6 cellular contexts compared by ENCODE assay signal in the genomic region with DNA sequence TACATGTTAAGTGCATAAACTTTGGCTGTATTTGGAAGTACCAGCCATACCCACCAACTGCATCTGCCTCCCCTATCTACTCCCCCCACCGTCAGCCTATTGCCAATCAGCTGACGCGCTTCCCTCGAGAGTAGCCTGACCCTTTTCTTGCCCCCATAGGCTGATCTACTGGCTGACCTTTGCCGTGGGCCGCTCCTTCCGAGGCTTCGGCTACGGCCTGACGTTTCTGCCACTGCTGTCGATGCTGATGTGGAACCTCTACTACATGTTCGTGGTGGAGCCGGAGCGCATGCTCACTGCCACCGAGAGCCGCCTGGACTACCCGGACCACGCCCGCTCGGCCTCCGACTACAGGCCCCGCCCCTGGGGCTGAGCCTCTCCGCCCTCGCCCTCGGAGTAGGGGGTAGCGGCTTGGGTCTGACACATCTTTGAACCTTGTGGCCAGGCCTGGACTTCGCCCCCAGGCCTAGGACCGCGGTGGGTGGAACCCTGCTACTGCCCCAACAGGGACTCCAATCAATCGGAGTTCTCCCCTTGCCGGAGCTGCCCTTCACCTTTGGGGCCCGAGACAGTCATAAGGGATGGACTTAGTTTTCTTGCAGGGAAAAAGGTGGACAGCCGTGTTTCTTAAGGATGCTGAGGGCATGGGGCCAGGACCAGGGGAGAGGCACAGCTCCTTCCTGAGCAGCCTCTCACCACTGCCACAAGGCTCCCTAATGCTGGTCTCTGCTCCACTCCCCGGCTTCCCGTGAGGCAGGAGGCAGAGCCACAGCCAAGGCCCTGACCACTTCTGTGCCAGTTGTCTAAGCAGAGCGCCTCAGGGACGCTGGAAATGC. TPM values are rescaled to one million over a fixed set of nuclear protein-coding genes. Genes with fewer than 3 reads are reported as not detected.
DNase-seq lines count a peak whose midpoint lies in the region; TF ChIP-seq lines count a peak whose summit lies in the region.

No MANE protein-coding gene starts in this region.

- peaks cover 32% of the 10 kb centered on the region for H3K79me2 ChIP-seq in osteoblast (ENCODE audit: insufficient read depth, low read length)

- no peaks in the 10 kb centered on the region for H3K9me3 ChIP-seq in osteoblast (ENCODE audit: low read depth, low read length)

- H4K20me1 ChIP-seq in osteoblast (ENCODE audit: insufficient read depth, low read length): no peaks in the 10 kb centered on the region

- in situ Hi-C loops in GM13976 (cut with MboI; ENCODE audit: low sequenced_read_pairs, unreplicated experiment): no loop called here

- peaks cover 24% of the 10 kb centered on the region for H3K4me1 ChIP-seq in osteoblast (ENCODE audit: insufficient read depth, low read length)

- peaks cover 18% of the 10 kb centered on the region for H3K36me3 ChIP-seq in osteoblast (ENCODE audit: insufficient read depth, low read length)

- H3K4me2 ChIP-seq in osteoblast (ENCODE audit: insufficient read depth, low read length): peak overlapping the region; percentile 92

- peak overlapping the region; percentile 66 for H3K27ac ChIP-seq in osteoblast (ENCODE audit: low read depth, low read length)

- peak overlapping the region; percentile 99 for H2AFZ ChIP-seq in osteoblast (ENCODE audit: low read length)

- DNase-seq in GM13976 (ENCODE audit: low spot score) (peak; percentile 83), NCI-H774 (lab: John Stamatoyannopoulos, UW) (peak; percentile 46), fibroblast of gingiva (ENCODE audit: low read depth) (peak; percentile 83), osteoblast (ENCODE audit: insufficient read length, low spot score, missing footprints) (peak; percentile 97)
- DNase-seq in activated CD4-positive, CD25-positive, alpha-beta regulatory T cell treated with anti-CD3 and anti-CD28 coated beads, Interleukin-2, amount 50 U/mL, for 72 hours: no peak
- no peak for DNase-seq in stimulated activated naive CD4-positive, alpha-beta T cell treated with Interleukin-2 at 50 U/mL for 16 hours (lab: John Stamatoyannopoulos, UW)

- H3K27me3 ChIP-seq in osteoblast (ENCODE audit: insufficient read depth, low read length): no peaks in the 10 kb centered on the region

- H3K4me3 ChIP-seq in osteoblast (ENCODE audit: insufficient read depth, low read length): peak overlapping the region; percentile 86

- TF ChIP-seq CTCF in GM13976 (IDR thresholded peaks at IDR 0.05; ENCODE audit: borderline replicate concordance, control extremely low read depth, extremely low read depth, insufficient read depth, missing control alignments): no peak
- no peak for TF ChIP-seq CTCF in osteoblast (IDR thresholded peaks at IDR 0.05; ENCODE audit: extremely low read depth, low read depth, low read length)

RNA-seq across cellular contexts. Expression of gene GLMP, which starts 4.0 kb away (rescaled TPM):
- 118 and 137 TPM in 2 replicates for total RNA-seq in osteoblast

RNA-seq across cellular contexts. Expression of gene TMEM79, which starts 7.3 kb away (rescaled TPM):
- 0.88 and 1.4 TPM in 2 replicates for total RNA-seq in osteoblast

RNA-seq across cellular contexts. Expression of gene VHLL, which starts 7.7 kb away (rescaled TPM):
- not detected in 2 replicates for total RNA-seq in osteoblast

RNA-seq across cellular contexts. Expression of gene SMG5, which starts 8.8 kb away (rescaled TPM):
- total RNA-seq in osteoblast: 49.2 and 50.7 TPM in 2 replicates

RNA-seq across cellular contexts. Expression of gene PAQR6, which starts 43.6 kb away (rescaled TPM):
- 0.36 and 0.59 TPM in 2 replicates for total RNA-seq in osteoblast

Comparison
In these comparisons a context has a peak if more than half of its experiments do, and no peak if none do; other contexts are left out.
1. DNase-seq: peak in GM13976 (single experiment), NCI-H774 (single experiment), fibroblast of gingiva (single experiment) and osteoblast (single experiment); none in activated CD4-positive, CD25-positive, alpha-beta regulatory T cell treated with anti-CD3 and anti-CD28 coated beads, Interleukin-2, amount 50 U/mL, for 72 hours (single experiment) and stimulated activated naive CD4-positive, alpha-beta T cell treated with Interleukin-2 at 50 U/mL for 16 hours (single experiment).